Comparison of ENCODE assay signal across 15 cellular contexts in the genomic region with DNA sequence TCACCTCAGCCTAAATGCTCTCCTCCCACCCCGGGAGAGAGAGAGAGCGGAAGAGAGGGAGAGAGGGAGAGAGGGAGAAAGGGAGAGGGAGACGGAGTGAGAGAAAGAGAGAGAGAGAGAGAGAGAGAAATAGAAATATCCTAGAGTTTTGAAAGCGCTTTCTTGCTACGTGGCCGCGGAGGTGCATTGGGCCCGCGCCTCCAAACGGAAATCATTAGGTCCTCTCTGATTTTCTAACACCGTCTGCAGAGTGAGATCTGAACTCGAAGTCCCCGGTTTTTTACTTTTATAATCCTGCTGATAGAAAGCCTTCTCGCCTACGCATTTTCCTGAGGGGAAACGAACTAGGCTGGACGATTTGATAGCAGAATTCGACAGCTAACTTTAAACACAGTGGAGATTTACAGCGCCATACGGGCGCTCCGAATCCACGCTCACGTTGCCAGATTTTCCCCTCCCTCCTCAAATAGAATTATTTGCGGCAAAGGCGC. TPM values are rescaled to one million over a fixed set of nuclear protein-coding genes. Genes with fewer than 3 reads are reported as not detected.
DNase-seq lines count a peak whose midpoint lies in the region; TF ChIP-seq lines count a peak whose summit lies in the region.
"Had no signal": no experiment of that assay in that cellular context is flagged by ENCODE, and none has a peak within 500 bp of the region (broad histone marks: within the 10 kb centered on the region; RNA-seq: fewer than 3 reads in every experiment).

No MANE protein-coding gene starts in this region.

- H3K27me3 ChIP-seq in neural cell (ENCODE audit: insufficient read depth, low read depth, low read length): peaks cover 98% of the 10 kb centered on the region

- no peak for TF ChIP-seq RAD21 in neural cell (conservative IDR thresholded peaks at IDR 0.05)

- no peaks in the 10 kb centered on the region for H3K9me2 ChIP-seq in neural cell (ENCODE audit: insufficient read depth, low read length)

- no peak overlapping the region for H3K4me2 ChIP-seq in neural cell (ENCODE audit: low read length)

- H3K27ac ChIP-seq in neural cell (ENCODE audit: low read length): no peak overlapping the region
- H3K27ac ChIP-seq: VCaP had no signal

- H3K36me3 ChIP-seq in ES-I3 (ENCODE audit: insufficient read depth, low read length) (no peaks in the 10 kb centered on the region), neural cell (ENCODE audit: insufficient read depth, low read length) (no peaks in the 10 kb centered on the region)

- peak overlapping the region; percentile 7 for H3K27ac Mint-ChIP-seq in activated T-helper 2 cell treated with anti-CD3 and anti-CD28 coated beads, Interferon-gamma antibody, Interleukin-2, Interleukin-4, amounts not matched to agents 10 μg/mL and 5 μg/mL and 100 μg/mL, durations not matched to agents 14 hours and 24 hours and 36 hours

- no peaks in the 10 kb centered on the region for H3K9me3 Mint-ChIP-seq in activated T-helper 2 cell treated with anti-CD3 and anti-CD28 coated beads, Interferon-gamma antibody, Interleukin-2, Interleukin-4, amounts not matched to agents 10 μg/mL and 5 μg/mL and 100 μg/mL, durations not matched to agents 14 hours and 24 hours and 36 hours

- no peaks in the 10 kb centered on the region for H3K79me2 ChIP-seq in neural cell (replicated peaks; ENCODE audit: insufficient read depth, low read length)

- H3K4me1 Mint-ChIP-seq in activated T-helper 2 cell treated with anti-CD3 and anti-CD28 coated beads, Interferon-gamma antibody, Interleukin-2, Interleukin-4, amounts not matched to agents 10 μg/mL and 5 μg/mL and 100 μg/mL, durations not matched to agents 14 hours and 24 hours and 36 hours (ENCODE audit: low read depth): peaks cover 4% of the 10 kb centered on the region

- TF ChIP-seq CTCF in neural cell (IDR thresholded peaks at IDR 0.05; ENCODE audit: poor library complexity, severe bottlenecking): no peak

- no peaks in the 10 kb centered on the region for H3K36me3 Mint-ChIP-seq in activated T-helper 2 cell treated with anti-CD3 and anti-CD28 coated beads, Interferon-gamma antibody, Interleukin-2, Interleukin-4, amounts not matched to agents 10 μg/mL and 5 μg/mL and 100 μg/mL, durations not matched to agents 14 hours and 24 hours and 36 hours (ENCODE audit: low read depth)

- no peak overlapping the region for H3K4me3 Mint-ChIP-seq in activated T-helper 2 cell treated with anti-CD3 and anti-CD28 coated beads, Interferon-gamma antibody, Interleukin-2, Interleukin-4, amounts not matched to agents 10 μg/mL and 5 μg/mL and 100 μg/mL, durations not matched to agents 14 hours and 24 hours and 36 hours (ENCODE audit: low read depth)

- peaks cover 73% of the 10 kb centered on the region for H3K27me3 Mint-ChIP-seq in activated T-helper 2 cell treated with anti-CD3 and anti-CD28 coated beads, Interferon-gamma antibody, Interleukin-2, Interleukin-4, amounts not matched to agents 10 μg/mL and 5 μg/mL and 100 μg/mL, durations not matched to agents 14 hours and 24 hours and 36 hours (ENCODE audit: low read depth)

- no peaks in the 10 kb centered on the region for H3F3A ChIP-seq in neural cell (ENCODE audit: insufficient read depth, low read length, poor library complexity, severe bottlenecking)

- intact Hi-C loops in activated T-helper 2 cell treated with anti-CD3 and anti-CD28 coated beads, Interferon-gamma antibody, Interleukin-2, Interleukin-4, amounts not matched to agents 10 μg/mL and 5 μg/mL and 100 μg/mL, durations not matched to agents 14 hours and 24 hours and 36 hours (cut with micrococcal nuclease): no loop called here

- H2AFZ ChIP-seq in neural cell (ENCODE audit: low read depth, low read length): no peak overlapping the region

- H3K9ac ChIP-seq in ES-I3 (ENCODE audit: low read depth, low read length) (peak overlapping the region; percentile 44; the same call in 1 of the 2 replicates), neural cell (ENCODE audit: low read length) (no peak overlapping the region)

- no peaks in the 10 kb centered on the region for H3K9me3 ChIP-seq in ES-I3 (ENCODE audit: control insufficient read depth, insufficient read depth, low read length)
- peaks cover 4% of the 10 kb centered on the region for H3K9me3 ChIP-seq in neural cell (ENCODE audit: low read length)

- TF ChIP-seq EP300 in neural cell (conservative IDR thresholded peaks at IDR 0.05; ENCODE audit: poor library complexity, severe bottlenecking): no peak

- no peaks in the 10 kb centered on the region for H4K20me1 ChIP-seq in neural cell (ENCODE audit: insufficient read depth)

- H3K4me3 ChIP-seq in neural cell (ENCODE audit: low read length): no peak overlapping the region

- no peaks in the 10 kb centered on the region for H3K4me1 ChIP-seq in ES-I3 (ENCODE audit: insufficient read depth, low read length)

- DNase-seq in NCI-H524 (lab: John Stamatoyannopoulos, UW) (peak; percentile 27 to 55), NCI-H524 treated with DMSO at 0.1 percent for 48 hours (lab: John Stamatoyannopoulos, UW) (no peak), NCI-H2171 (lab: John Stamatoyannopoulos, UW) (no peak), iPS-NIHi7 (ENCODE audit: extremely low spot score) (no peak), 8988T (no peak)
- no peak for DNase-seq in activated T-helper 2 cell treated with anti-CD3 and anti-CD28 coated beads, Interferon-gamma antibody, Interleukin-2, Interleukin-4, amounts not matched to agents 10 μg/mL and 5 μg/mL and 100 μg/mL, durations not matched to agents 14 hours and 24 hours and 36 hours (ENCODE audit: low spot score)
- DNase-seq: ACHN; effector CD8-positive, alpha-beta T cell; NCI-H2107 had no signal

TF ChIP-seq in neural cell, 6 proteins besides CTCF, POLR2A, EP300 and RAD21:
- TF ChIP-seq, protein P1, sequence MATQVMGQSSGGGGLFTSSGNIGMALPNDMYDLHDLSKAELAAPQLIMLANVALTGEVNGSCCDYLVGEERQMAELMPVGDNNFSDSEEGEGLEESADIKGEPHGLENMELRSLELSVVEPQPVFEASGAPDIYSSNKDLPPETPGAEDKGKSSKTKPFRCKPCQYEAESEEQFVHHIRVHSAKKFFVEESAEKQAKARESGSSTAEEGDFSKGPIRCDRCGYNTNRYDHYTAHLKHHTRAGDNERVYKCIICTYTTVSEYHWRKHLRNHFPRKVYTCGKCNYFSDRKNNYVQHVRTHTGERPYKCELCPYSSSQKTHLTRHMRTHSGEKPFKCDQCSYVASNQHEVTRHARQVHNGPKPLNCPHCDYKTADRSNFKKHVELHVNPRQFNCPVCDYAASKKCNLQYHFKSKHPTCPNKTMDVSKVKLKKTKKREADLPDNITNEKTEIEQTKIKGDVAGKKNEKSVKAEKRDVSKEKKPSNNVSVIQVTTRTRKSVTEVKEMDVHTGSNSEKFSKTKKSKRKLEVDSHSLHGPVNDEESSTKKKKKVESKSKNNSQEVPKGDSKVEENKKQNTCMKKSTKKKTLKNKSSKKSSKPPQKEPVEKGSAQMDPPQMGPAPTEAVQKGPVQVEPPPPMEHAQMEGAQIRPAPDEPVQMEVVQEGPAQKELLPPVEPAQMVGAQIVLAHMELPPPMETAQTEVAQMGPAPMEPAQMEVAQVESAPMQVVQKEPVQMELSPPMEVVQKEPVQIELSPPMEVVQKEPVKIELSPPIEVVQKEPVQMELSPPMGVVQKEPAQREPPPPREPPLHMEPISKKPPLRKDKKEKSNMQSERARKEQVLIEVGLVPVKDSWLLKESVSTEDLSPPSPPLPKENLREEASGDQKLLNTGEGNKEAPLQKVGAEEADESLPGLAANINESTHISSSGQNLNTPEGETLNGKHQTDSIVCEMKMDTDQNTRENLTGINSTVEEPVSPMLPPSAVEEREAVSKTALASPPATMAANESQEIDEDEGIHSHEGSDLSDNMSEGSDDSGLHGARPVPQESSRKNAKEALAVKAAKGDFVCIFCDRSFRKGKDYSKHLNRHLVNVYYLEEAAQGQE (IDR thresholded peaks at IDR 0.05; ENCODE audit: borderline replicate concordance): no peak
- peak; percentile 29 for TF ChIP-seq EZH2 (IDR thresholded peaks at IDR 0.05; ENCODE audit: borderline replicate concordance, insufficient read depth, low read length, poor library complexity, severe bottlenecking)
- TF ChIP-seq POLR2AphosphoS5 (IDR thresholded peaks at IDR 0.05): peak; percentile 58

RNA-seq across cellular contexts. Expression of a gene that starts 0.9 kb away (rescaled TPM):
- not detected in 2 replicates for total RNA-seq in activated T-helper 2 cell treated with anti-CD3 and anti-CD28 coated beads, Interferon-gamma antibody, Interleukin-2, Interleukin-4, amounts not matched to agents 10 μg/mL and 5 μg/mL and 100 μg/mL, durations not matched to agents 14 hours and 24 hours and 36 hours
- not detected in 2 replicates for polyA plus RNA-seq in neural cell
- polyA minus RNA-seq in neural cell: not detected in 2 replicates
- total RNA-seq: HT1080, lung microvascular endothelial cell had no signal

RNA-seq across cellular contexts. Expression of a gene that starts 7.8 kb away (rescaled TPM):
- not detected in 2 replicates for total RNA-seq in activated T-helper 2 cell treated with anti-CD3 and anti-CD28 coated beads, Interferon-gamma antibody, Interleukin-2, Interleukin-4, amounts not matched to agents 10 μg/mL and 5 μg/mL and 100 μg/mL, durations not matched to agents 14 hours and 24 hours and 36 hours
- not detected in 2 replicates for polyA plus RNA-seq in neural cell
- polyA minus RNA-seq in neural cell: not detected in 2 replicates
- total RNA-seq: lung microvascular endothelial cell had no signal

RNA-seq across cellular contexts. Expression of a gene that starts 14.9 kb away (rescaled TPM):
- total RNA-seq in activated T-helper 2 cell treated with anti-CD3 and anti-CD28 coated beads, Interferon-gamma antibody, Interleukin-2, Interleukin-4, amounts not matched to agents 10 μg/mL and 5 μg/mL and 100 μg/mL, durations not matched to agents 14 hours and 24 hours and 36 hours: not detected in 2 replicates
- polyA plus RNA-seq in neural cell: not detected in 2 replicates
- polyA minus RNA-seq in neural cell: not detected in 2 replicates
- total RNA-seq: HT1080, lung microvascular endothelial cell, subcutaneous adipose tissue had no signal

RNA-seq across cellular contexts. Expression of a gene that starts 22.4 kb away (rescaled TPM):
- total RNA-seq in activated T-helper 2 cell treated with anti-CD3 and anti-CD28 coated beads, Interferon-gamma antibody, Interleukin-2, Interleukin-4, amounts not matched to agents 10 μg/mL and 5 μg/mL and 100 μg/mL, durations not matched to agents 14 hours and 24 hours and 36 hours: not detected in 2 replicates
- not detected in 2 replicates for polyA plus RNA-seq in neural cell
- not detected in 2 replicates for polyA minus RNA-seq in neural cell
- total RNA-seq: lung microvascular endothelial cell, subcutaneous adipose tissue had no signal

RNA-seq across cellular contexts. Expression of a gene that starts 31.9 kb away (rescaled TPM):
- total RNA-seq in activated T-helper 2 cell treated with anti-CD3 and anti-CD28 coated beads, Interferon-gamma antibody, Interleukin-2, Interleukin-4, amounts not matched to agents 10 μg/mL and 5 μg/mL and 100 μg/mL, durations not matched to agents 14 hours and 24 hours and 36 hours: not detected in 2 replicates
- not detected in 2 replicates for polyA plus RNA-seq in neural cell
- polyA minus RNA-seq in neural cell: not detected in 2 replicates

Comparison
In these comparisons a context has a peak if more than half of its experiments do, and no peak if none do; other contexts are left out.
1. DNase-seq: peak in NCI-H524 (2 of 2); none in NCI-H524 treated with DMSO at 0.1 percent for 48 hours (single experiment), activated T-helper 2 cell treated with anti-CD3 and anti-CD28 coated beads, Interferon-gamma antibody, Interleukin-2, Interleukin-4, amounts not matched to agents 10 μg/mL and 5 μg/mL and 100 μg/mL, durations not matched to agents 14 hours and 24 hours and 36 hours (single experiment), NCI-H2171 (single experiment), iPS-NIHi7 (single experiment) and 8988T (single experiment).